ENCODE assay signal across 20 cellular contexts in genomic region chr4:169147217-169147616, GRCh38.
DNase-seq lines count a peak whose midpoint lies in the region; ATAC-seq, FAIRE-seq and TF ChIP-seq lines count a peak whose summit lies in the region.
"Had no signal": no experiment of that assay in that cellular context is flagged by ENCODE, and none has a peak within 500 bp of the region (broad histone marks: within the 10 kb centered on the region; RNA-seq: fewer than 3 reads in every experiment).

No MANE protein-coding gene starts in this region.

- H3K36me3 Mint-ChIP-seq in naive thymus-derived CD4-positive, alpha-beta T cell, result no peaks in the 10 kb centered on the region

- no peak for TF ChIP-seq POLR2A in transverse colon (IDR thresholded peaks at IDR 0.05)

- H3K27ac ChIP-seq in VCaP (peak overlapping the region; percentile 36), keratinocyte (ENCODE audit: control insufficient read depth, insufficient read depth, low read length) (peak overlapping the region; percentile 49), transverse colon (no peak overlapping the region)
- H3K27ac ChIP-seq in naive thymus-derived CD4-positive, alpha-beta T cell (ENCODE audit: low read depth, low read length), result no peak overlapping the region
- H3K27ac ChIP-seq: cardiac muscle cell, tibial nerve had no signal

- H3K4me1 ChIP-seq in keratinocyte (ENCODE audit: control insufficient read depth, extremely low read depth, insufficient read depth, low read length) (peaks cover 18% of the 10 kb centered on the region), transverse colon (peaks cover 0 to 23% (median 8%) of the 10 kb centered on the region in 4 donors)
- H3K4me1 ChIP-seq in naive thymus-derived CD4-positive, alpha-beta T cell (ENCODE audit: control insufficient read depth in 2 of 2, insufficient read depth in 2 of 2, low read length in 2 of 2), result no peaks in the 10 kb centered on the region
- H3K4me1 ChIP-seq: tibial nerve had no signal

- in situ Hi-C loops in transverse colon (cut with MboI; ENCODE audit: low pct_ligation_motif_present in 1 of 4, low pct_unique_long_range_greater_than_20kb in 1 of 4, low sequenced_read_pairs in 3 of 4), result no loop called here

- no peaks in the 10 kb centered on the region for H3K79me2 ChIP-seq in keratinocyte (ENCODE audit: control insufficient read depth, insufficient read depth, low read length)

- H3K4me3 Mint-ChIP-seq in naive thymus-derived CD4-positive, alpha-beta T cell, result no peak overlapping the region
- H3K4me3 Mint-ChIP-seq: activated naive CD4-positive, alpha-beta T cell treated with anti-CD3 and anti-CD28 coated beads for 36 hours; endodermal cell; T-helper 1 cell treated with Interleukin-12 subunit alpha and Interleukin-12 subunit beta and Interleukin-4 antibody, amounts not matched to agents 30 μg/mL and 1 μg/mL, for 36 hours had no signal

- intact Hi-C loops in transverse colon (cut with DNase I; ENCODE audit: low total_unique reads), result no loop called here
- intact Hi-C loops in naive thymus-derived CD4-positive, alpha-beta T cell (cut with micrococcal nuclease), result no loop called here

- H4K20me1 ChIP-seq in keratinocyte (ENCODE audit: control insufficient read depth, extremely low read depth, insufficient read depth, low read length), result no peaks in the 10 kb centered on the region

- TF ChIP-seq CTCF in VCaP (conservative IDR thresholded peaks at IDR 0.05), result no peak
- TF ChIP-seq CTCF in keratinocyte (optimal IDR thresholded peaks at IDR 0.05 in 1 of 3, IDR thresholded peaks at IDR 0.05 in 1 of 3, conservative IDR thresholded peaks at IDR 0.05 in 1 of 3; ENCODE audit: extremely low read depth in 1 of 3, insufficient read depth in 2 of 3, low read length in 3 of 3), result no peak
- TF ChIP-seq CTCF in transverse colon (IDR thresholded peaks at IDR 0.05), result no peak

- no peak overlapping the region for H3K9ac ChIP-seq in keratinocyte (ENCODE audit: control insufficient read depth, extremely low read depth, insufficient read depth, low read length)

- TF ChIP-seq EP300 in transverse colon (IDR thresholded peaks at IDR 0.05; ENCODE audit: low read depth), result no peak

- peak; percentile 29 for FAIRE-seq in keratinocyte (lab: Jason Lieb, UNC)

- H3K4me2 ChIP-seq in keratinocyte (ENCODE audit: control insufficient read depth, extremely low read depth, insufficient read depth, low read depth, low read length), result peak overlapping the region; percentile 55

- no peaks in the 10 kb centered on the region for H3K4me1 Mint-ChIP-seq in naive thymus-derived CD4-positive, alpha-beta T cell

- 75 to 80% methylated on average over 4 of the region's 4 CpGs for WGBS in transverse colon (ENCODE audit: low coverage in 1 of 2), 2 donors

- no peak overlapping the region for H3K27ac Mint-ChIP-seq in naive thymus-derived CD4-positive, alpha-beta T cell
- H3K27ac Mint-ChIP-seq: activated naive CD4-positive, alpha-beta T cell treated with anti-CD3 and anti-CD28 coated beads for 36 hours; endodermal cell; T-helper 1 cell treated with Interleukin-12 subunit alpha and Interleukin-12 subunit beta and Interleukin-4 antibody, amounts not matched to agents 30 μg/mL and 1 μg/mL, for 36 hours had no signal

- no peaks in the 10 kb centered on the region for H3K9me3 ChIP-seq in keratinocyte (ENCODE audit: control insufficient read depth, low read depth, low read length)
- no peaks in the 10 kb centered on the region for H3K9me3 ChIP-seq in transverse colon
- no peaks in the 10 kb centered on the region for H3K9me3 ChIP-seq in naive thymus-derived CD4-positive, alpha-beta T cell (ENCODE audit: control insufficient read depth in 2 of 3, low read length in 3 of 3)
- H3K9me3 ChIP-seq: tibial nerve had no signal

- H3K27me3 ChIP-seq in keratinocyte (ENCODE audit: control insufficient read depth, extremely low read depth, insufficient read depth, low read length) (no peaks in the 10 kb centered on the region), transverse colon (no peaks in the 10 kb centered on the region)
- H3K27me3 ChIP-seq in naive thymus-derived CD4-positive, alpha-beta T cell (ENCODE audit: control insufficient read depth in 2 of 2, insufficient read depth in 2 of 2, low read length in 2 of 2), result no peaks in the 10 kb centered on the region
- H3K27me3 ChIP-seq: cardiac muscle cell, tibial nerve had no signal

- no peaks in the 10 kb centered on the region for H3K9me1 ChIP-seq in keratinocyte (ENCODE audit: control insufficient read depth, extremely low read depth, insufficient read depth, low read length)

- H3K4me3 ChIP-seq in keratinocyte (ENCODE audit: control insufficient read depth in 2 of 3, extremely low read depth in 1 of 3, insufficient read depth in 2 of 3, low read depth in 1 of 3, low read length in 3 of 3), result no peak overlapping the region
- no peak overlapping the region for H3K4me3 ChIP-seq in transverse colon
- H3K4me3 ChIP-seq in naive thymus-derived CD4-positive, alpha-beta T cell (ENCODE audit: low read length), result no peak overlapping the region
- H3K4me3 ChIP-seq: cardiac muscle cell, tibial nerve had no signal

- ATAC-seq in naive thymus-derived CD4-positive, alpha-beta T cell, result no peak
- no peak for ATAC-seq in HG02938 (IDR thresholded peaks at IDR 0.05; ENCODE audit: unreplicated experiment)

- no peak overlapping the region for H2AFZ ChIP-seq in keratinocyte (ENCODE audit: control insufficient read depth, low read length)

- no peaks in the 10 kb centered on the region for H3K9me3 Mint-ChIP-seq in naive thymus-derived CD4-positive, alpha-beta T cell
- H3K9me3 Mint-ChIP-seq: activated naive CD4-positive, alpha-beta T cell treated with anti-CD3 and anti-CD28 coated beads for 36 hours; endodermal cell; T-helper 1 cell treated with Interleukin-12 subunit alpha and Interleukin-12 subunit beta and Interleukin-4 antibody, amounts not matched to agents 30 μg/mL and 1 μg/mL, for 36 hours had no signal

- CTCF ChIA-PET in naive thymus-derived CD4-positive, alpha-beta T cell (lab: Charles Lee), result no interaction called here

- dilution Hi-C loops in keratinocyte (cut with MboI; ENCODE audit: extremely low pct_ligation_motif_present, low sequenced_read_pairs), result no loop called here

- DNase-seq in AG20443 (ENCODE audit: low spot score) (peak; percentile 23), HT1080 (ENCODE audit: low read depth) (peak; percentile 66), keratinocyte (ENCODE audit: low read depth, low spot score) (no peak), transverse colon (no peak), SKM-1 (lab: John Stamatoyannopoulos, UW; ENCODE audit: unreplicated experiment) (no peak)
- DNase-seq in naive thymus-derived CD4-positive, alpha-beta T cell, result no peak
- DNase-seq: activated CD4-positive, alpha-beta T cell treated with anti-CD3 and anti-CD28 coated beads for 1 hour; activated naive CD4-positive, alpha-beta T cell treated with anti-CD3 and anti-CD28 coated beads for 36 hours; DMS153; endodermal cell; H7; midbrain; NCI-H146; NCI-H524 treated with DMSO at 0.1 percent for 48 hours; stimulated activated CD4-positive, alpha-beta T cell treated with anti-CD3 and anti-CD28 coated beads, Interleukin-4, amount 100 ng/mL, for 4 hours had no signal

- H3K36me3 ChIP-seq in keratinocyte (ENCODE audit: control insufficient read depth in 2 of 2, extremely low read depth in 1 of 2, insufficient read depth in 2 of 2, low read length in 2 of 2), result peaks cover 3 to 10% of the 10 kb centered on the region in 2 experiments
- peaks cover 0 to 2% (median 0%) of the 10 kb centered on the region in 4 donors for H3K36me3 ChIP-seq in transverse colon
- no peaks in the 10 kb centered on the region for H3K36me3 ChIP-seq in naive thymus-derived CD4-positive, alpha-beta T cell (ENCODE audit: control insufficient read depth in 2 of 3, insufficient read depth in 3 of 3, low read length in 3 of 3)
- H3K36me3 ChIP-seq: cardiac muscle cell had no signal

- POLR2A ChIA-PET in naive thymus-derived CD4-positive, alpha-beta T cell (lab: Charles Lee), result interaction anchor here (0.6 kb wide), 1 partner anchor 788 kb away, joined by 3 read pairs; no protein-coding TSS in a partner anchor

- peaks cover 2 to 12% (median 7%) of the 10 kb centered on the region in 5 donors for H3K27me3 Mint-ChIP-seq in naive thymus-derived CD4-positive, alpha-beta T cell

Comparison
In these comparisons a context has a peak if more than half of its experiments do, and no peak if none do; other contexts are left out.
1. DNase-seq: peak in AG20443 (single experiment) and HT1080 (single experiment); none in keratinocyte (single experiment), transverse colon (single experiment), naive thymus-derived CD4-positive, alpha-beta T cell (0 of 9) and SKM-1 (single experiment).
2. H3K27ac ChIP-seq: peak in VCaP (single experiment) and keratinocyte (single experiment); none in transverse colon (0 of 4) and naive thymus-derived CD4-positive, alpha-beta T cell (single experiment).